Comparison of ENCODE assay signal across 10 cellular contexts in genomic region chr10:89374716-89375115, GRCh38. TPM values are rescaled to one million over a fixed set of nuclear protein-coding genes. Genes with fewer than 3 reads are reported as not detected.
DNase-seq lines count a peak whose midpoint lies in the region; ATAC-seq, FAIRE-seq and TF ChIP-seq lines count a peak whose summit lies in the region.
"Had no signal": no experiment of that assay in that cellular context is flagged by ENCODE, and none has a peak within 500 bp of the region (broad histone marks: within the 10 kb centered on the region; RNA-seq: fewer than 3 reads in every experiment).

No MANE protein-coding gene starts in this region.

- H3K36me3 ChIP-seq in astrocyte (ENCODE audit: insufficient read depth, low read length) (no peaks in the 10 kb centered on the region), kidney (ENCODE audit: control insufficient read depth in 1 of 2, insufficient read depth in 2 of 2, low read length in 2 of 2) (no peaks in the 10 kb centered on the region), MG63 (no peaks in the 10 kb centered on the region)

- no peaks in the 10 kb centered on the region for H3K9me3 ChIP-seq in astrocyte (ENCODE audit: insufficient read depth, low read depth, low read length)
- H3K9me3 ChIP-seq in kidney (ENCODE audit: control insufficient read depth in 1 of 2, low read length in 2 of 2) = no peaks in the 10 kb centered on the region
- H3K9me3 ChIP-seq in MG63 = no peaks in the 10 kb centered on the region

- POLR2A ChIA-PET in activated CD8-positive, alpha-beta T cell treated with anti-CD3 and anti-CD28 coated beads, Interleukin-2, amount 10 ng/mL, durations not matched to agents 7 days and 5 days (lab: Charles Lee) = interaction anchor here (1.0 kb wide), 1 partner anchor 39 kb away, joined by 3 read pairs; the partner anchor contains the start of gene IFIT5

- H3K9me3 Mint-ChIP-seq in astrocyte (ENCODE audit: unreplicated experiment) = no peaks in the 10 kb centered on the region
- H3K9me3 Mint-ChIP-seq in activated CD8-positive, alpha-beta T cell treated with anti-CD3 and anti-CD28 coated beads, Interleukin-2, amount 10 ng/mL, durations not matched to agents 7 days and 5 days (ENCODE audit: insufficient read depth) = no peaks in the 10 kb centered on the region

- H3K4me1 ChIP-seq in astrocyte (ENCODE audit: insufficient read depth, low read length) (peaks cover 15% of the 10 kb centered on the region), kidney (ENCODE audit: control insufficient read depth in 1 of 2, insufficient read depth in 1 of 2, low read depth in 1 of 2, low read length in 2 of 2) (peaks cover 16 to 18% of the 10 kb centered on the region in 2 donors)

- CTCF ChIA-PET in activated CD8-positive, alpha-beta T cell treated with anti-CD3 and anti-CD28 coated beads, Interleukin-2, amount 10 ng/mL, durations not matched to agents 7 days and 5 days (lab: Charles Lee) = no interaction called here

- TF ChIP-seq CTCF in astrocyte (IDR thresholded peaks at IDR 0.05; ENCODE audit: insufficient read depth, low read depth, low read length) = no peak
- TF ChIP-seq CTCF in kidney (IDR thresholded peaks at IDR 0.05; ENCODE audit: borderline replicate concordance, extremely low read depth, insufficient read depth) = no peak

- H3K9ac ChIP-seq in astrocyte (ENCODE audit: low read length) = peak overlapping the region; percentile 19
- H3K9ac ChIP-seq in kidney (ENCODE audit: low read length in 2 of 2) = peak overlapping the region in 1 of 2 donors; percentile 65

- DNase-seq in astrocyte (ENCODE audit: low read depth) (no peak), kidney (no peak), MG63 (no peak)
- DNase-seq in activated CD8-positive, alpha-beta T cell treated with anti-CD3 and anti-CD28 coated beads, Interleukin-2, amount 10 ng/mL, durations not matched to agents 7 days and 5 days = no peak
- DNase-seq: activated CD8-positive, alpha-beta memory T cell treated with anti-CD3 and anti-CD28 coated beads, Interleukin-2, amount 50 U/mL, for 4 hours; stimulated activated naive CD8-positive, alpha-beta T cell treated with anti-CD3 and anti-CD28 coated beads, Interleukin-15, Interleukin-2, amounts not matched to agents 100 U/mL and 50 U/mL, for 24 hours had no signal

- ATAC-seq in GM19397 (IDR thresholded peaks at IDR 0.05; ENCODE audit: unreplicated experiment) = no peak
- ATAC-seq in activated CD8-positive, alpha-beta T cell treated with anti-CD3 and anti-CD28 coated beads, Interleukin-2, amount 10 ng/mL, durations not matched to agents 7 days and 5 days = no peak
- ATAC-seq: stimulated activated naive CD8-positive, alpha-beta T cell treated with anti-CD3 and anti-CD28 coated beads, Interleukin-15, Interleukin-2, amounts not matched to agents 100 U/mL and 50 U/mL, for 24 hours had no signal

- H3K79me2 ChIP-seq in astrocyte (ENCODE audit: insufficient read depth, low read length) = no peaks in the 10 kb centered on the region

- H3K27ac Mint-ChIP-seq in astrocyte (ENCODE audit: unreplicated experiment) = no peak overlapping the region
- no peak overlapping the region for H3K27ac Mint-ChIP-seq in activated CD8-positive, alpha-beta T cell treated with anti-CD3 and anti-CD28 coated beads, Interleukin-2, amount 10 ng/mL, durations not matched to agents 7 days and 5 days

- H3K27me3 Mint-ChIP-seq in astrocyte (ENCODE audit: low read depth, unreplicated experiment) = no peaks in the 10 kb centered on the region
- peaks cover 14% of the 10 kb centered on the region for H3K27me3 Mint-ChIP-seq in activated CD8-positive, alpha-beta T cell treated with anti-CD3 and anti-CD28 coated beads, Interleukin-2, amount 10 ng/mL, durations not matched to agents 7 days and 5 days (ENCODE audit: low read depth)

- H3K4me3 ChIP-seq in astrocyte (ENCODE audit: insufficient read depth, low read depth, low read length) (no peak overlapping the region), kidney (ENCODE audit: low read length in 2 of 2) (no peak overlapping the region), MG63 (no peak overlapping the region)

- H4K20me1 ChIP-seq in astrocyte (ENCODE audit: insufficient read depth, low read length) = no peaks in the 10 kb centered on the region

- H2AFZ ChIP-seq in astrocyte (ENCODE audit: low read depth, low read length) = no peak overlapping the region

- H3K4me3 Mint-ChIP-seq in astrocyte (ENCODE audit: unreplicated experiment) = no peak overlapping the region
- H3K4me3 Mint-ChIP-seq in activated CD8-positive, alpha-beta T cell treated with anti-CD3 and anti-CD28 coated beads, Interleukin-2, amount 10 ng/mL, durations not matched to agents 7 days and 5 days = no peak overlapping the region

- FAIRE-seq in astrocyte (lab: Jason Lieb, UNC) = no peak
- no peak for FAIRE-seq in kidney (lab: Jason Lieb, UNC)

- H3K36me3 Mint-ChIP-seq in astrocyte (ENCODE audit: low read depth, unreplicated experiment) = no peaks in the 10 kb centered on the region
- no peaks in the 10 kb centered on the region for H3K36me3 Mint-ChIP-seq in activated CD8-positive, alpha-beta T cell treated with anti-CD3 and anti-CD28 coated beads, Interleukin-2, amount 10 ng/mL, durations not matched to agents 7 days and 5 days (ENCODE audit: low read depth)

- peak overlapping the region; percentile 44 for H3K4me2 ChIP-seq in astrocyte (ENCODE audit: low read length)

- peak overlapping the region; percentile 32 for H3K27ac ChIP-seq in astrocyte (ENCODE audit: low read depth, low read length)
- H3K27ac ChIP-seq in kidney (ENCODE audit: low read depth in 2 of 2, low read length in 2 of 2) = peak overlapping the region; percentile 92 to 96
- peak overlapping the region; percentile 99 for H3K27ac ChIP-seq in temporal lobe (ENCODE audit: low read depth, low read length)

- intact Hi-C loops in kidney (cut with DNase I) = no loop called here

- H3K27me3 ChIP-seq in astrocyte (ENCODE audit: insufficient read depth, low read length) = peaks cover 3% of the 10 kb centered on the region
- H3K27me3 ChIP-seq in MG63 = no peaks in the 10 kb centered on the region

- H3K4me1 Mint-ChIP-seq in astrocyte (ENCODE audit: low read depth, unreplicated experiment) = peaks cover 13% of the 10 kb centered on the region
- H3K4me1 Mint-ChIP-seq in activated CD8-positive, alpha-beta T cell treated with anti-CD3 and anti-CD28 coated beads, Interleukin-2, amount 10 ng/mL, durations not matched to agents 7 days and 5 days (ENCODE audit: low read depth) = no peaks in the 10 kb centered on the region

RNA-seq across cellular contexts. Expression of gene IFIT1B, which starts 3.1 kb away (rescaled TPM):
- total RNA-seq in astrocyte (not detected in 2 replicates), kidney (not detected), temporal lobe (0.49 TPM)
- not detected for polyA plus RNA-seq in kidney (ENCODE audit: insufficient read depth, low read depth, low replicate concordance)
- not detected in 2 replicates for total RNA-seq in MG63 (2014; rRNA removed; shearing (Covaris generic); ENCODE audit: low replicate concordance)
- not detected for total RNA-seq in activated CD8-positive, alpha-beta T cell treated with anti-CD3 and anti-CD28 coated beads, Interleukin-2, amount 10 ng/mL, durations not matched to agents 7 days and 5 days
- total RNA-seq: HT1080, renal cortical epithelial cell had no signal

RNA-seq across cellular contexts. Expression of gene IFIT1, which starts 17.7 kb away (rescaled TPM):
- total RNA-seq in astrocyte (335 and 375 TPM in 2 replicates), kidney (16.9 TPM), temporal lobe (3.7 TPM)
- polyA plus RNA-seq in kidney (ENCODE audit: insufficient read depth, low read depth, low replicate concordance) = 40.9 TPM
- total RNA-seq in MG63 (2014; rRNA removed; shearing (Covaris generic); ENCODE audit: low replicate concordance) = 40.8 and 44.7 TPM in 2 replicates
- total RNA-seq in activated CD8-positive, alpha-beta T cell treated with anti-CD3 and anti-CD28 coated beads, Interleukin-2, amount 10 ng/mL, durations not matched to agents 7 days and 5 days = 10 to 100 TPM; 29.8 to 31.8 TPM

RNA-seq across cellular contexts. Expression of gene IFIT5, which starts 39.7 kb away (rescaled TPM):
- 42.9 and 44.7 TPM in 2 replicates for total RNA-seq in astrocyte
- total RNA-seq in kidney = 23.3 TPM
- 11.0 TPM for polyA plus RNA-seq in kidney (ENCODE audit: insufficient read depth, low read depth, low replicate concordance)
- 35.4 TPM for total RNA-seq in temporal lobe
- 15.2 and 18.9 TPM in 2 replicates for total RNA-seq in MG63 (2014; rRNA removed; shearing (Covaris generic); ENCODE audit: low replicate concordance)
- total RNA-seq in activated CD8-positive, alpha-beta T cell treated with anti-CD3 and anti-CD28 coated beads, Interleukin-2, amount 10 ng/mL, durations not matched to agents 7 days and 5 days = 10 to 100 TPM; 22.5 to 22.7 TPM

RNA-seq across cellular contexts. Expression of gene IFIT3, which starts 46.9 kb away (rescaled TPM):
- 171 and 193 TPM in 2 replicates for total RNA-seq in astrocyte
- 20.1 TPM for total RNA-seq in kidney
- polyA plus RNA-seq in kidney (ENCODE audit: insufficient read depth, low read depth, low replicate concordance) = 14.7 TPM
- 4.4 TPM for total RNA-seq in temporal lobe
- 32.0 and 47.1 TPM in 2 replicates for total RNA-seq in MG63 (2014; rRNA removed; shearing (Covaris generic); ENCODE audit: low replicate concordance)
- 10 to 100 TPM; 42.8 to 43.7 TPM for total RNA-seq in activated CD8-positive, alpha-beta T cell treated with anti-CD3 and anti-CD28 coated beads, Interleukin-2, amount 10 ng/mL, durations not matched to agents 7 days and 5 days

Comparison
In these comparisons a context has a peak if more than half of its experiments do, and no peak if none do; other contexts are left out.
1. H3K27ac ChIP-seq: peak in every context shown above with its lines; median percentile 99 in temporal lobe; 94 in kidney; 32 in astrocyte.